1 cellular context compared by ENCODE assay signal in the genomic region with DNA sequence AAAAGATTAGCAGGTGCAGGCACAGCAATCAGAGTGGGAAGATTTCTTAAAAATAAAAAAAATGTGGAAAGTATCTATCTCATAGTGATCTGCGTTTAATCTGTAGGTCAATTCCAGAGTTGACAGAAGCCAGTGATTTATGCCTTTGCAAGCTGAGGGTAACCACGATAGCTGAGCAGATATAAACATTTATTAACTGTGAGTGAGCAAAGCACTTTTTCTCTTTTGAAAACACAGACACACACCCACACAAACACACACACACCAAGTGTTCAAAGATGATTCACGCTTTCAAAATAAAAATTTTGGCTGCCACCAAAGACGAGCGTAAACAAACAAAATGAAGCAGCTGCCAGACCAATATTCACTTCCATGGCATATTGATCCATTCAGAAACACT.
TF ChIP-seq lines count a peak whose summit lies in the region.

No MANE protein-coding gene starts in this region.

TF ChIP-seq in IMR-90, 13 proteins besides CTCF, POLR2A, EP300 and RAD21:
- TF ChIP-seq CHD1 (IDR thresholded peaks at IDR 0.05; ENCODE audit: low read depth, low read length) (no peak), RFX5 (IDR thresholded peaks at IDR 0.05; ENCODE audit: low read depth, low read length) (no peak), MAZ (IDR thresholded peaks at IDR 0.05; ENCODE audit: borderline replicate concordance, low read depth, low read length) (no peak), RCOR1 (IDR thresholded peaks at IDR 0.05; ENCODE audit: insufficient replicate concordance, low read length) (no peak)
